8 cellular contexts compared by ENCODE assay signal in the genomic region with DNA sequence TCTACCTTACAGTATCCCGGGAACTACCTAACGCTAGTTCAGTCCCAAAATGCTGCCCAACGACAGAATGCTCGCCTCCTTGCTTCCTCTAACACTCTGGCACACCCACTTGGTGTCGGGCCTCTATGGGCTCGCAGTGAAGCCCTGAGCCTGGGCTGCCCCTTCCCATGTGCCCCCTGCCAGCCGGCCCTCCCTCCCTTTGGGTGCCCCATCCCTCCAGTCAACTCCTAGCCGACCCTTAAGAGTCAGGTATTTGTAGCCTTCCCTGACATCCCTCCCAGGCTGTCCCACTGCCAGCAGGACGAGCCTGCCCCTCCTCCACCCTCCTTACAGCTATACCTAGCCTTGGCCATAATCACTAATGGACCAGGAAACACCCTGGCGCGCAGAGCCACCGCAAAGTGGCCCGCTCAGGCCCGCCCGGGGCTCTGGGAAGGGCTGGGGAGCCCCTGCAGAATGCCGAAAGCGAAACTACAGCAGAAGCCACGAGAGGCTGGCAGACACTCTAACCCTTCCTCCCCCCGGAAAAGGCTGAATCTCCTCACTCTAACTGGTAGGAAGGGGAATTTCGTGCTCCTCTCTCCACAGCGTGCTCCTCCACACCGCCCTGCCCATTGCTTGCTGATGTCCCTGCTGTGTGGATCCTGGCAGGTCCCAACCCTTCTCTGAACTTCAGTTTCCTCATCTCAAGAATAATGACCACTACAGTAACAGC. TPM values are rescaled to one million over a fixed set of nuclear protein-coding genes. Genes with fewer than 3 reads are reported as not detected.
DNase-seq lines count a peak whose midpoint lies in the region; ATAC-seq, FAIRE-seq and TF ChIP-seq lines count a peak whose summit lies in the region.

No MANE protein-coding gene starts in this region.

- peak; percentile 44 for ATAC-seq in HG03066 (IDR thresholded peaks at IDR 0.05; ENCODE audit: low read depth, unreplicated experiment)
- ATAC-seq in activated B cell treated with CpG ODN at 0.5 μM for 24 hours (ENCODE audit: low read depth): peak; percentile 40
- ATAC-seq in stimulated activated naive CD8-positive, alpha-beta T cell treated with anti-CD3 and anti-CD28 coated beads, Interleukin-15, amount 100 ng/mL, for 72 hours: peak; percentile 60
- no peak for ATAC-seq in GM19463 (IDR thresholded peaks at IDR 0.05; ENCODE audit: unreplicated experiment)

- POLR2A ChIA-PET in activated B cell treated with CpG ODN at 0.5 μM for 24 hours (lab: Charles Lee): interaction anchor here (0.5 to 2.1 kb wide), 3 partner anchors 101 to 189 kb away, joined by 4 to 10 read pairs (median 6); a partner anchor contains a TSS

- WGBS in mesodermal cell (ENCODE audit: insufficient coverage in 2 of 2), 2 experiments: 29 to 40% methylated on average over 12 to 18 of the region's 22 CpGs

- DNase-seq in GM12892 (ENCODE audit: insufficient read length) (peak; percentile 66), activated B cell treated with CpG ODN at 0.5 μM for 24 hours (peak; percentile 52), NCI-H128 (lab: John Stamatoyannopoulos, UW; ENCODE audit: unreplicated experiment) (no peak)
- DNase-seq in stimulated activated naive CD8-positive, alpha-beta T cell treated with anti-CD3 and anti-CD28 coated beads, Interleukin-15, amount 100 ng/mL, for 72 hours: peak; percentile 48 to 64

- no peaks in the 10 kb centered on the region for H3K9me3 ChIP-seq in mesodermal cell (ENCODE audit: control insufficient read depth, low read length)

- H3K4me1 Mint-ChIP-seq in activated B cell treated with CpG ODN at 0.5 μM for 24 hours: peaks cover 38% of the 10 kb centered on the region
- peaks cover 41% of the 10 kb centered on the region for H3K4me1 Mint-ChIP-seq in dendritic cell treated with granulocyte-macrophage colony-stimulating factor and Interleukin-4, amounts not matched to agents 40 ng/mL and 50 ng/mL, for 4 days (ENCODE audit: low read depth)
- H3K4me1 Mint-ChIP-seq in stimulated activated naive CD8-positive, alpha-beta T cell treated with anti-CD3 and anti-CD28 coated beads, Interleukin-15, amount 100 ng/mL, for 72 hours: peaks cover 42% of the 10 kb centered on the region

- peaks cover 4% of the 10 kb centered on the region for H3K4me1 ChIP-seq in mesodermal cell (ENCODE audit: control insufficient read depth, insufficient read depth, low read length, poor library complexity, severe bottlenecking)

- H3K27ac ChIP-seq in mesodermal cell (ENCODE audit: low read depth, low read length, severe bottlenecking): no peak overlapping the region

- no peaks in the 10 kb centered on the region for H3K36me3 ChIP-seq in mesodermal cell (ENCODE audit: control insufficient read depth, insufficient read depth, low read length)

- peaks cover 18% of the 10 kb centered on the region for H3K36me3 Mint-ChIP-seq in activated B cell treated with CpG ODN at 0.5 μM for 24 hours (ENCODE audit: low read depth)
- peaks cover 42% of the 10 kb centered on the region for H3K36me3 Mint-ChIP-seq in dendritic cell treated with granulocyte-macrophage colony-stimulating factor and Interleukin-4, amounts not matched to agents 40 ng/mL and 50 ng/mL, for 4 days (ENCODE audit: low read depth)

- H3K9me3 Mint-ChIP-seq in activated B cell treated with CpG ODN at 0.5 μM for 24 hours: no peaks in the 10 kb centered on the region
- H3K9me3 Mint-ChIP-seq in dendritic cell treated with granulocyte-macrophage colony-stimulating factor and Interleukin-4, amounts not matched to agents 40 ng/mL and 50 ng/mL, for 4 days: no peaks in the 10 kb centered on the region
- H3K9me3 Mint-ChIP-seq in stimulated activated naive CD8-positive, alpha-beta T cell treated with anti-CD3 and anti-CD28 coated beads, Interleukin-15, amount 100 ng/mL, for 72 hours: no peaks in the 10 kb centered on the region

- no peaks in the 10 kb centered on the region for H3K27me3 Mint-ChIP-seq in activated B cell treated with CpG ODN at 0.5 μM for 24 hours
- H3K27me3 Mint-ChIP-seq in dendritic cell treated with granulocyte-macrophage colony-stimulating factor and Interleukin-4, amounts not matched to agents 40 ng/mL and 50 ng/mL, for 4 days: peaks cover under 1% of the 10 kb centered on the region
- H3K27me3 Mint-ChIP-seq in stimulated activated naive CD8-positive, alpha-beta T cell treated with anti-CD3 and anti-CD28 coated beads, Interleukin-15, amount 100 ng/mL, for 72 hours: no peaks in the 10 kb centered on the region

- H3K4me3 ChIP-seq in mesodermal cell (ENCODE audit: extremely low read depth, insufficient read depth, low read length, poor library complexity, severe bottlenecking): peak overlapping the region; percentile 76

- H3K27ac Mint-ChIP-seq in activated B cell treated with CpG ODN at 0.5 μM for 24 hours: peak overlapping the region; percentile 82
- H3K27ac Mint-ChIP-seq in dendritic cell treated with granulocyte-macrophage colony-stimulating factor and Interleukin-4, amounts not matched to agents 40 ng/mL and 50 ng/mL, for 4 days: peak overlapping the region; percentile 95
- peak overlapping the region; percentile 74 to 89 for H3K27ac Mint-ChIP-seq in stimulated activated naive CD8-positive, alpha-beta T cell treated with anti-CD3 and anti-CD28 coated beads, Interleukin-15, amount 100 ng/mL, for 72 hours

- CTCF ChIA-PET in activated B cell treated with CpG ODN at 0.5 μM for 24 hours (lab: Charles Lee): no interaction called here

- peak; percentile 60; the same call in 1 of the 2 replicates for TF ChIP-seq POLR2A in GM12892 (IDR thresholded peaks at IDR 0.05; ENCODE audit: low read depth, low read length)

- peak overlapping the region; percentile 92 for H3K4me3 Mint-ChIP-seq in activated B cell treated with CpG ODN at 0.5 μM for 24 hours
- H3K4me3 Mint-ChIP-seq in dendritic cell treated with granulocyte-macrophage colony-stimulating factor and Interleukin-4, amounts not matched to agents 40 ng/mL and 50 ng/mL, for 4 days: peak overlapping the region; percentile 83
- peak overlapping the region; percentile 86 to 93 for H3K4me3 Mint-ChIP-seq in stimulated activated naive CD8-positive, alpha-beta T cell treated with anti-CD3 and anti-CD28 coated beads, Interleukin-15, amount 100 ng/mL, for 72 hours

- TF ChIP-seq CTCF in activated B cell treated with CpG ODN at 0.5 μM for 24 hours (IDR thresholded peaks at IDR 0.05): no peak

- intact Hi-C loops in activated B cell treated with CpG ODN at 0.5 μM for 24 hours (cut with micrococcal nuclease): no loop called here
- intact Hi-C loops in dendritic cell treated with granulocyte-macrophage colony-stimulating factor and Interleukin-4, amounts not matched to agents 40 ng/mL and 50 ng/mL, for 4 days (cut with micrococcal nuclease): no loop called here

- peak; percentile 96 for FAIRE-seq in GM12892 (lab: Jason Lieb, UNC)

RNA-seq across cellular contexts. Expression of a gene that starts 8.2 kb away (rescaled TPM):
- 11.2 TPM for polyA plus RNA-seq in GM12892 (2012; ENCODE audit: missing spikeins)
- 42.6 and 45.4 TPM in 2 replicates for total RNA-seq in activated B cell treated with CpG ODN at 0.5 μM for 24 hours
- 4.8 TPM for polyA plus RNA-seq in mesodermal cell (2013, experiment 1 of 2)
- 5.3 TPM for polyA plus RNA-seq in mesodermal cell (2013, experiment 2 of 2)

RNA-seq across cellular contexts. Expression of a gene that starts 47.2 kb away (rescaled TPM):
- polyA plus RNA-seq in GM12892 (2012; ENCODE audit: missing spikeins): 15.6 TPM
- 1.4 TPM in 2 replicates for total RNA-seq in activated B cell treated with CpG ODN at 0.5 μM for 24 hours
- 0.81 TPM for polyA plus RNA-seq in mesodermal cell (2013, experiment 1 of 2)
- 0.81 TPM for polyA plus RNA-seq in mesodermal cell (2013, experiment 2 of 2)
